8 cellular contexts compared by ENCODE assay signal in the genomic region with DNA sequence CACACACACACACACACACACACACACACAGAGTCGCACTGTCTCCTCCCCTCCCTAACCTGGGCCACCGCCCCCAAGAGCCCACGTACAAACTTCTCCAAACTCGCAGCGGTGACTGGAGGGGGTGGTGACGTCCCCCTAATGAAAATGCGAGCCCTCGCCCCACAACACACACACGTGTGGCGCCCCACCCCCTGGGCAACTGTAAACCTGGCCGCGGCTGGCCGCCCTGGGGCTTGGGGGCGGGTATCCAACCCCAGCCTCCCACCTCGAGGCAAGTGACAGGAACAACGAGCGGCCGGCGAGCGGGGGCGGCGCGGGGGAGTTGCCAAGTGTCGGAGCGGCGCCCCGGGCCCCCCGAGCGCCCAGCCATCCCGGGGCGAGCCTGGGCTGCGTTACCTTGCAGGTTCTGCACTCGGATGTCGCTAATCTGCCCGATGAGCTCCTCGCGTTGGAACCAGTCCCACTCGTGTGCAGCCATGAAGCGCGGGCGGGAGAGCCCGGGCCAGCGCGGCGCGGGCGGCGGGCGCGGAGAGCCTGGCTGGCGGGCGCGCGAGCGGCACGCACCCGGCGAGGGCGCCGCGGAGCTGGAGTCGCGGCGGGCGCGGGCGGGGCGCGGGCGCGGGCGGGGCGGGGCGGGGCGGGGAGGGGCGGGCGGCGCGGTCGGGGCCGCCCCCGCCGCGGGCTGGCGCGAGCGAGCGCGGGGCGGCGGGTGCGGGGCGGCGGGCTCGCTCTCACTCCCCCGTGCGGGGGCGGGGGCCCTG. TPM values are rescaled to one million over a fixed set of nuclear protein-coding genes. Genes with fewer than 3 reads are reported as not detected.
DNase-seq lines count a peak whose midpoint lies in the region; ATAC-seq, FAIRE-seq and TF ChIP-seq lines count a peak whose summit lies in the region.

A gene with protein sequence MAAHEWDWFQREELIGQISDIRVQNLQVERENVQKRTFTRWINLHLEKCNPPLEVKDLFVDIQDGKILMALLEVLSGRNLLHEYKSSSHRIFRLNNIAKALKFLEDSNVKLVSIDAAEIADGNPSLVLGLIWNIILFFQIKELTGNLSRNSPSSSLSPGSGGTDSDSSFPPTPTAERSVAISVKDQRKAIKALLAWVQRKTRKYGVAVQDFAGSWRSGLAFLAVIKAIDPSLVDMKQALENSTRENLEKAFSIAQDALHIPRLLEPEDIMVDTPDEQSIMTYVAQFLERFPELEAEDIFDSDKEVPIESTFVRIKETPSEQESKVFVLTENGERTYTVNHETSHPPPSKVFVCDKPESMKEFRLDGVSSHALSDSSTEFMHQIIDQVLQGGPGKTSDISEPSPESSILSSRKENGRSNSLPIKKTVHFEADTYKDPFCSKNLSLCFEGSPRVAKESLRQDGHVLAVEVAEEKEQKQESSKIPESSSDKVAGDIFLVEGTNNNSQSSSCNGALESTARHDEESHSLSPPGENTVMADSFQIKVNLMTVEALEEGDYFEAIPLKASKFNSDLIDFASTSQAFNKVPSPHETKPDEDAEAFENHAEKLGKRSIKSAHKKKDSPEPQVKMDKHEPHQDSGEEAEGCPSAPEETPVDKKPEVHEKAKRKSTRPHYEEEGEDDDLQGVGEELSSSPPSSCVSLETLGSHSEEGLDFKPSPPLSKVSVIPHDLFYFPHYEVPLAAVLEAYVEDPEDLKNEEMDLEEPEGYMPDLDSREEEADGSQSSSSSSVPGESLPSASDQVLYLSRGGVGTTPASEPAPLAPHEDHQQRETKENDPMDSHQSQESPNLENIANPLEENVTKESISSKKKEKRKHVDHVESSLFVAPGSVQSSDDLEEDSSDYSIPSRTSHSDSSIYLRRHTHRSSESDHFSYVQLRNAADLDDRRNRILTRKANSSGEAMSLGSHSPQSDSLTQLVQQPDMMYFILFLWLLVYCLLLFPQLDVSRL (minus strand): TSS at position 597 of the 764 bp plus-strand sequence. CDS start 116 bp downstream, at position 481.

- no peak within 1 kb of the TSS for H3K27ac Mint-ChIP-seq in T-helper 2 cell treated with Interferon-gamma antibody and Interleukin-4, amounts not matched to agents 5 μg/mL and 100 μg/mL, for 36 hours
- H3K27ac Mint-ChIP-seq in chondrocyte (ENCODE audit: unreplicated experiment): no peak within 1 kb of the TSS

- no peaks in the 10 kb centered on the region for H3K36me3 Mint-ChIP-seq in T-helper 2 cell treated with Interferon-gamma antibody and Interleukin-4, amounts not matched to agents 5 μg/mL and 100 μg/mL, for 36 hours (ENCODE audit: low read depth)
- H3K36me3 Mint-ChIP-seq in chondrocyte (ENCODE audit: low read depth): no peaks in the 10 kb centered on the region

- no peaks in the 10 kb centered on the region; the same call in 1 of the 2 replicates for H4K20me1 ChIP-seq in HepG2 (ENCODE audit: insufficient read depth, low read length)

- peak; percentile 28; the same call in 1 of the 2 replicates for TF ChIP-seq RAD21 in HepG2 (CRISPR knock-in tag; IDR thresholded peaks at IDR 0.05)

- peak within 1 kb of the TSS; percentile 20; the same call in 1 of the 2 replicates for H3K27ac ChIP-seq in HL-60 (replicated peaks)
- H3K27ac ChIP-seq in HepG2 (ENCODE audit: extremely low read length, insufficient read depth, low read length): peak within 1 kb of the TSS; percentile 10

- no peaks in the 10 kb centered on the region for H3K9me3 Mint-ChIP-seq in T-helper 2 cell treated with Interferon-gamma antibody and Interleukin-4, amounts not matched to agents 5 μg/mL and 100 μg/mL, for 36 hours
- H3K9me3 Mint-ChIP-seq in chondrocyte (ENCODE audit: low read depth): no peaks in the 10 kb centered on the region

- H3K4me3 ChIP-seq in HL-60 (replicated peaks; ENCODE audit: insufficient read depth, low read length) (peak within 1 kb of the TSS; percentile 60), HepG2 (replicated peaks in 1 of 3; ENCODE audit: insufficient read depth in 1 of 3, low read depth in 2 of 3, low read length in 3 of 3) (peak within 1 kb of the TSS; percentile 69 to 95 (median 86))

- WGBS in HepG2 (ENCODE audit: low lambda C conversion rate): no CpG with 5 or more reads among the region's 98 CpGs

- ATAC-seq in HepG2 (peak; percentile 40), GM19455 (IDR thresholded peaks at IDR 0.05; ENCODE audit: unreplicated experiment) (no peak)

- H3K4me1 ChIP-seq in HepG2 (ENCODE audit: insufficient read depth, low read length): peaks cover 69% of the 10 kb centered on the region

- TF ChIP-seq CTCF in HL-60 (IDR thresholded peaks at IDR 0.05; ENCODE audit: insufficient read depth, low read length): no peak
- no peak for TF ChIP-seq CTCF in chondrocyte (IDR thresholded peaks at IDR 0.05)
- TF ChIP-seq CTCF in HepG2 (CRISPR knock-in tag; IDR thresholded peaks at IDR 0.05): no peak; the same call in 1 of the 2 replicates

- FAIRE-seq in HepG2 (lab: Jason Lieb, UNC): no peak

- H3K4me1 Mint-ChIP-seq in T-helper 2 cell treated with Interferon-gamma antibody and Interleukin-4, amounts not matched to agents 5 μg/mL and 100 μg/mL, for 36 hours (ENCODE audit: low read depth): peaks cover 15% of the 10 kb centered on the region
- peaks cover 26% of the 10 kb centered on the region for H3K4me1 Mint-ChIP-seq in chondrocyte (ENCODE audit: low read depth)

- in situ Hi-C loops in HepG2 (cut with HindIII; ENCODE audit: extremely low pct_ligation_motif_present, low pct_unique_long_range_greater_than_20kb): no loop called here

- CTCF ChIA-PET in HepG2 (lab: Yijun Ruan, JAX; ENCODE audit: low intra/inter-chr PET ratio, low total read pairs): no interaction called here

- peaks cover 7% of the 10 kb centered on the region for H3K79me2 ChIP-seq in HepG2 (ENCODE audit: insufficient read depth, low read length)

- H3K27me3 ChIP-seq in HL-60 (ENCODE audit: insufficient read depth, poor library complexity, severe bottlenecking) (no peaks in the 10 kb centered on the region), HepG2 (ENCODE audit: control insufficient read depth in 1 of 2, insufficient read depth in 2 of 2, low read length in 2 of 2) (peaks cover 2 to 18% of the 10 kb centered on the region in 2 experiments; a peak in 2 of 5 replicates)

- intact Hi-C loops in HepG2 (cut with micrococcal nuclease; ENCODE audit: unreplicated experiment): loop anchor here (5.0 kb wide), 1 partner anchor 52 kb away; no protein-coding TSS in a partner anchor

- H3K27me3 Mint-ChIP-seq in T-helper 2 cell treated with Interferon-gamma antibody and Interleukin-4, amounts not matched to agents 5 μg/mL and 100 μg/mL, for 36 hours (ENCODE audit: low read depth): peaks cover 63% of the 10 kb centered on the region
- no peaks in the 10 kb centered on the region for H3K27me3 Mint-ChIP-seq in chondrocyte (ENCODE audit: low read depth)

- TF ChIP-seq POLR2A in HepG2 (IDR thresholded peaks at IDR 0.05; ENCODE audit: insufficient read depth in 1 of 2, low read depth in 2 of 2, low read length in 2 of 2): no peak

- no peaks in the 10 kb centered on the region for H3K36me3 ChIP-seq in HepG2 (replicated peaks in 1 of 2; ENCODE audit: control insufficient read depth in 1 of 2, insufficient read depth in 2 of 2, low read length in 2 of 2)

- peak within 1 kb of the TSS; percentile 68 for H3K9ac ChIP-seq in HepG2 (ENCODE audit: insufficient read depth, low read depth, low read length)

- peak within 1 kb of the TSS; percentile 74 for H3K4me3 Mint-ChIP-seq in T-helper 2 cell treated with Interferon-gamma antibody and Interleukin-4, amounts not matched to agents 5 μg/mL and 100 μg/mL, for 36 hours
- H3K4me3 Mint-ChIP-seq in chondrocyte (ENCODE audit: unreplicated experiment): peak within 1 kb of the TSS; percentile 73

- POLR2A ChIA-PET in HepG2 (lab: Yijun Ruan, JAX): interaction anchor here (1.1 to 2.5 kb wide), 4 partner anchors 17 to 42 kb away, joined by 3 to 13 read pairs (median 4); no protein-coding TSS in a partner anchor

- H3K4me2 ChIP-seq in HepG2 (ENCODE audit: low read depth, low read length): peak within 1 kb of the TSS; percentile 86

- BruUV-seq in HepG2 (replicated peaks; lab: Mats Ljungman, UMichigan): no TSS peak

- TF ChIP-seq EP300 in HepG2 (IDR thresholded peaks at IDR 0.05; ENCODE audit: low read depth in 2 of 2, low read length in 2 of 2) (no peak), HepG2 (CRISPR knock-in tag; IDR thresholded peaks at IDR 0.05; ENCODE audit: borderline replicate concordance) (no peak)

- H2AFZ ChIP-seq in HepG2 (ENCODE audit: low read length): no peak within 1 kb of the TSS

- H3K9me3 ChIP-seq in HepG2 (ENCODE audit: low read length): no peaks in the 10 kb centered on the region

- DNase-seq in NCI-H82 (lab: John Stamatoyannopoulos, UW): peak; percentile 73
- no peak for DNase-seq in NCI-H82 treated with DMSO at 0.1 percent for 48 hours (lab: John Stamatoyannopoulos, UW; ENCODE audit: unreplicated experiment)
- DNase-seq in HL-60 (ENCODE audit: low read depth in 1 of 2, low spot score in 1 of 2): peak; percentile 16 to 37
- peak; percentile 41 for DNase-seq in T-helper 2 cell treated with Interferon-gamma antibody and Interleukin-4, amounts not matched to agents 5 μg/mL and 100 μg/mL, for 36 hours (ENCODE audit: low spot score)
- peak; percentile 73 for DNase-seq in chondrocyte (ENCODE audit: low spot score)
- DNase-seq in HepG2 (ENCODE audit: low spot score): no peak
- DNase-seq in stimulated activated CD8-positive, alpha-beta memory T cell treated with anti-CD3 and anti-CD28 coated beads, Interleukin-4, amount 100 ng/mL, for 4 hours (ENCODE audit: low read depth in 2 of 2, low spot score in 1 of 2): peak; percentile 2 to 7

RNA-seq across cellular contexts. Expression of the gene that starts here (rescaled TPM):
- total RNA-seq in chondrocyte: 6.7 to 7.7 TPM (median 7.3 TPM) in 3 replicates
- 15.1 and 16.2 TPM in 2 replicates for total RNA-seq in HepG2 (2016; rRNA removed; fragmentation: Illumina TruSeq; extraction: Trizol)
- total RNA-seq in HepG2 (2016; cell fraction: cytosol; rRNA removed; fragmentation: Illumina TruSeq; extraction: Trizol; ENCODE audit: low read depth): 4.4 and 5.9 TPM in 2 replicates
- total RNA-seq in HepG2 (2016; cell fraction: insoluble cytoplasmic fraction; rRNA removed; fragmentation: Illumina TruSeq; extraction: Trizol): 13.1 and 14.8 TPM in 2 replicates
- total RNA-seq in HepG2 (2016; cell fraction: membrane; rRNA removed; fragmentation: Illumina TruSeq; extraction: Trizol): 8.6 and 9.0 TPM in 2 replicates
- total RNA-seq in HepG2 (2016; cell fraction: nucleus; rRNA removed; fragmentation: Illumina TruSeq; extraction: Trizol): 21.4 and 22.0 TPM in 2 replicates
- 16.4 and 16.7 TPM in 2 replicates for polyA plus RNA-seq in HepG2 (2011; rRNA removed)
- polyA plus RNA-seq in HepG2 (2011; cell fraction: cytosol; rRNA removed): 5.7 and 6.9 TPM in 2 replicates
- 55.9 and 58.4 TPM in 2 replicates for polyA plus RNA-seq in HepG2 (2011; cell fraction: nucleus; rRNA removed)
- 12.5 and 17.3 TPM in 2 replicates for polyA plus RNA-seq in HepG2 (2012)
- 4.6 and 4.9 TPM in 2 replicates for polyA plus RNA-seq in HepG2 (2016; cell fraction: cytosol; fragmentation: Illumina TruSeq; extraction: Trizol; ENCODE audit: low read depth)
- 10.5 and 11.4 TPM in 2 replicates for polyA plus RNA-seq in HepG2 (2016; cell fraction: insoluble cytoplasmic fraction; fragmentation: Illumina TruSeq; extraction: Trizol; ENCODE audit: low read depth)
- 7.1 and 7.5 TPM in 2 replicates for polyA plus RNA-seq in HepG2 (2016; cell fraction: membrane; fragmentation: Illumina TruSeq; extraction: Trizol; ENCODE audit: low read depth)
- polyA plus RNA-seq in HepG2 (2016; cell fraction: nucleus; fragmentation: Illumina TruSeq; extraction: Trizol; ENCODE audit: insufficient read depth, low read depth): 24.4 and 27.2 TPM in 2 replicates
- 0.51 and 12.1 TPM in 2 replicates for polyA minus RNA-seq in HepG2 (2011; rRNA and poly(A)+ RNA removed; ENCODE audit: low replicate concordance)
- polyA minus RNA-seq in HepG2 (2011; cell fraction: cytosol; rRNA and poly(A)+ RNA removed): 8.5 and 10.6 TPM in 2 replicates
- 45.1 and 53.1 TPM in 2 replicates for polyA minus RNA-seq in HepG2 (2011; cell fraction: nucleus; rRNA and poly(A)+ RNA removed)

Comparison
In these comparisons a context has a peak if more than half of its experiments do, and no peak if none do; other contexts are left out.
1. DNase-seq: peak in NCI-H82 (single experiment), HL-60 (2 of 2), T-helper 2 cell treated with Interferon-gamma antibody and Interleukin-4, amounts not matched to agents 5 μg/mL and 100 μg/mL, for 36 hours (single experiment), chondrocyte (single experiment) and stimulated activated CD8-positive, alpha-beta memory T cell treated with anti-CD3 and anti-CD28 coated beads, Interleukin-4, amount 100 ng/mL, for 4 hours (2 of 2); none in NCI-H82 treated with DMSO at 0.1 percent for 48 hours (single experiment) and HepG2 (single experiment).